In genomic region chr4:169627307-169627706, GRCh38 we compare ENCODE assay signal across 10 cellular contexts. TPM values are rescaled to one million over a fixed set of nuclear protein-coding genes. Genes with fewer than 3 reads are reported as not detected.
A peak's percentile ranks its signal among the peaks of the same experiment; 100 is the strongest.
DNase-seq lines count a peak whose midpoint lies in the region; ATAC-seq and TF ChIP-seq lines count a peak whose summit lies in the region.
"Had no signal": no experiment of that assay in that cellular context is flagged by ENCODE, and none has a peak within 500 bp of the region (broad histone marks: within the 10 kb centered on the region; RNA-seq: fewer than 3 reads in every experiment).

No MANE protein-coding gene starts in this region.

- H3K9me3 ChIP-seq in T-helper 17 cell (ENCODE audit: control insufficient read depth, low read length, poor library complexity, severe bottlenecking) (no peaks in the 10 kb centered on the region), sigmoid colon (no peaks in the 10 kb centered on the region)
- H3K9me3 ChIP-seq: ascending aorta had no signal

- TF ChIP-seq CTCF in natural killer cell (IDR thresholded peaks at IDR 0.05): no peak
- no peak for TF ChIP-seq CTCF in sigmoid colon (IDR thresholded peaks at IDR 0.05)

- H3K36me3 Mint-ChIP-seq in natural killer cell (no peaks in the 10 kb centered on the region), T-helper 17 cell (ENCODE audit: low read depth) (no peaks in the 10 kb centered on the region)
- H3K36me3 Mint-ChIP-seq in natural killer cell treated with Interleukin-12 subunit alpha and Interleukin-12 subunit beta and Interleukin-15 and Interleukin-18, amount 100 ng/mL, for 72 hours: no peaks in the 10 kb centered on the region
- H3K36me3 Mint-ChIP-seq in stimulated activated effector memory CD8-positive, alpha-beta T cell treated with anti-CD3 and anti-CD28 coated beads, Interleukin-12 subunit alpha, Interleukin-12 subunit beta, amount 100 ng/mL, for 72 hours: peaks cover 8% of the 10 kb centered on the region

- no peaks in the 10 kb centered on the region for H3K36me3 ChIP-seq in sigmoid colon
- H3K36me3 ChIP-seq: ascending aorta had no signal

- no peaks in the 10 kb centered on the region for H3K27me3 ChIP-seq in sigmoid colon
- H3K27me3 ChIP-seq: ascending aorta had no signal

- H3K27ac Mint-ChIP-seq in natural killer cell (peak overlapping the region; percentile 27 to 42), T-helper 17 cell (peak overlapping the region; percentile 57)
- peak overlapping the region in 1 of 2 donors; percentile 63 for H3K27ac Mint-ChIP-seq in natural killer cell treated with Interleukin-12 subunit alpha and Interleukin-12 subunit beta and Interleukin-15 and Interleukin-18, amount 100 ng/mL, for 72 hours
- H3K27ac Mint-ChIP-seq in stimulated activated effector memory CD8-positive, alpha-beta T cell treated with anti-CD3 and anti-CD28 coated beads, Interleukin-12 subunit alpha, Interleukin-12 subunit beta, amount 100 ng/mL, for 72 hours: peak overlapping the region; percentile 20

- no peak for TF ChIP-seq POLR2A in sigmoid colon (IDR thresholded peaks at IDR 0.05)

- intact Hi-C loops in natural killer cell (cut with micrococcal nuclease): no loop called here
- intact Hi-C loops in sigmoid colon (cut with DNase I): no loop called here

- ATAC-seq in natural killer cell (peak in 1 of 3 donors; percentile 54), HG02973 (IDR thresholded peaks at IDR 0.05; ENCODE audit: unreplicated experiment) (peak; percentile 73), T-helper 17 cell (no peak)
- ATAC-seq in natural killer cell treated with Interleukin-12 subunit alpha and Interleukin-12 subunit beta and Interleukin-15 and Interleukin-18, amount 100 ng/mL, for 72 hours: no peak
- ATAC-seq in stimulated activated effector memory CD8-positive, alpha-beta T cell treated with anti-CD3 and anti-CD28 coated beads, Interleukin-12 subunit alpha, Interleukin-12 subunit beta, amount 100 ng/mL, for 72 hours: no peak

- TF ChIP-seq EP300 in sigmoid colon (IDR thresholded peaks at IDR 0.05): no peak

- H3K4me3 Mint-ChIP-seq in natural killer cell: no peak overlapping the region
- no peak overlapping the region for H3K4me3 Mint-ChIP-seq in natural killer cell treated with Interleukin-12 subunit alpha and Interleukin-12 subunit beta and Interleukin-15 and Interleukin-18, amount 100 ng/mL, for 72 hours
- no peak overlapping the region for H3K4me3 Mint-ChIP-seq in T-helper 17 cell
- no peak overlapping the region for H3K4me3 Mint-ChIP-seq in stimulated activated effector memory CD8-positive, alpha-beta T cell treated with anti-CD3 and anti-CD28 coated beads, Interleukin-12 subunit alpha, Interleukin-12 subunit beta, amount 100 ng/mL, for 72 hours

- H3K27me3 Mint-ChIP-seq in natural killer cell (ENCODE audit: low read depth in 2 of 2): no peaks in the 10 kb centered on the region
- H3K27me3 Mint-ChIP-seq in natural killer cell treated with Interleukin-12 subunit alpha and Interleukin-12 subunit beta and Interleukin-15 and Interleukin-18, amount 100 ng/mL, for 72 hours: no peaks in the 10 kb centered on the region
- H3K27me3 Mint-ChIP-seq in T-helper 17 cell: no peaks in the 10 kb centered on the region

- H3K9me3 Mint-ChIP-seq in natural killer cell: no peaks in the 10 kb centered on the region
- no peaks in the 10 kb centered on the region for H3K9me3 Mint-ChIP-seq in natural killer cell treated with Interleukin-12 subunit alpha and Interleukin-12 subunit beta and Interleukin-15 and Interleukin-18, amount 100 ng/mL, for 72 hours
- H3K9me3 Mint-ChIP-seq in stimulated activated effector memory CD8-positive, alpha-beta T cell treated with anti-CD3 and anti-CD28 coated beads, Interleukin-12 subunit alpha, Interleukin-12 subunit beta, amount 100 ng/mL, for 72 hours: no peaks in the 10 kb centered on the region

- H3K4me1 Mint-ChIP-seq in natural killer cell: peaks cover 28 to 36% of the 10 kb centered on the region in 2 donors
- peaks cover 30 to 36% of the 10 kb centered on the region in 2 donors for H3K4me1 Mint-ChIP-seq in natural killer cell treated with Interleukin-12 subunit alpha and Interleukin-12 subunit beta and Interleukin-15 and Interleukin-18, amount 100 ng/mL, for 72 hours (ENCODE audit: low read depth in 2 of 2)
- H3K4me1 Mint-ChIP-seq in T-helper 17 cell: peaks cover 38% of the 10 kb centered on the region
- peaks cover 50% of the 10 kb centered on the region for H3K4me1 Mint-ChIP-seq in stimulated activated effector memory CD8-positive, alpha-beta T cell treated with anti-CD3 and anti-CD28 coated beads, Interleukin-12 subunit alpha, Interleukin-12 subunit beta, amount 100 ng/mL, for 72 hours

- H3K4me3 ChIP-seq in sigmoid colon: no peak overlapping the region
- H3K4me3 ChIP-seq: ascending aorta had no signal

- H3K27ac ChIP-seq in sigmoid colon: no peak overlapping the region
- H3K27ac ChIP-seq: ascending aorta had no signal

- 95 to 98% methylated on average over 1 of the region's 1 CpG for WGBS in sigmoid colon, 2 donors

- H3K4me1 ChIP-seq in sigmoid colon: peaks cover 0 to 11% (median 5%) of the 10 kb centered on the region in 4 donors

- DNase-seq in natural killer cell: no peak
- no peak for DNase-seq in natural killer cell treated with Interleukin-12 subunit alpha and Interleukin-12 subunit beta and Interleukin-15 and Interleukin-18, amount 100 ng/mL, for 72 hours (ENCODE audit: low spot score)
- no peak for DNase-seq in T-helper 17 cell
- DNase-seq in stimulated activated effector memory CD8-positive, alpha-beta T cell treated with anti-CD3 and anti-CD28 coated beads, Interleukin-12 subunit alpha, Interleukin-12 subunit beta, amount 100 ng/mL, for 72 hours (ENCODE audit: low spot score in 2 of 2): no peak
- no peak for DNase-seq in sigmoid colon
- no peak for DNase-seq in NCI-H128 (lab: John Stamatoyannopoulos, UW; ENCODE audit: unreplicated experiment)
- DNase-seq in Ammon's horn (ENCODE audit: low spot score): no peak
- DNase-seq: Kasumi-1 had no signal

RNA-seq across cellular contexts. Expression of gene CLCN3, which starts 6.9 kb away (rescaled TPM):
- total RNA-seq in natural killer cell (10 to 100 TPM; 20.7 to 26.0 (median 21.0) TPM), T-helper 17 cell (10 to 100 TPM; 18.4 to 27.3 TPM), sigmoid colon (10 to 100 TPM; 15.9 to 20.3 (median 17.0) TPM)
- total RNA-seq in natural killer cell treated with Interleukin-12 subunit alpha and Interleukin-12 subunit beta and Interleukin-15 and Interleukin-18, amount 100 ng/mL, for 72 hours: 10 to 100 TPM; 21.8 to 24.9 TPM
- 10 to 100 TPM in 2 of 3 donors, 1 to 10 TPM in 1; 8.6 to 37.1 (median 11.4) TPM for polyA plus RNA-seq in sigmoid colon

RNA-seq across cellular contexts. Expression of gene NEK1, which starts 14.9 kb away (rescaled TPM):
- total RNA-seq in natural killer cell (10 to 100 TPM; 16.4 to 24.9 (median 19.0) TPM), T-helper 17 cell (10 to 100 TPM; 11.8 to 13.5 TPM), sigmoid colon (10 to 100 TPM; 16.1 to 19.1 (median 17.0) TPM)
- total RNA-seq in natural killer cell treated with Interleukin-12 subunit alpha and Interleukin-12 subunit beta and Interleukin-15 and Interleukin-18, amount 100 ng/mL, for 72 hours: 10 to 100 TPM in 1 of 2 donors, 1 to 10 TPM in 1; 9.8 to 20.6 TPM
- 1 to 10 TPM; 3.9 to 4.8 (median 4.2) TPM for polyA plus RNA-seq in sigmoid colon
